In genomic region chr1:85276290-85277026, GRCh38 we compare ENCODE assay signal across 8 cellular contexts. TPM values are rescaled to one million over a fixed set of nuclear protein-coding genes. Genes with fewer than 3 reads are reported as not detected.
DNase-seq lines count a peak whose midpoint lies in the region; ATAC-seq lines count a peak whose summit lies in the region.

BCL10 (minus strand) TSS chr1:85276632; CDS start chr1:85276352, 280 bp downstream.

- H3K27me3 ChIP-seq in rectal smooth muscle tissue (ENCODE audit: control insufficient read depth, insufficient read depth, low read length) (no peaks in the 10 kb centered on the region), aorta (ENCODE audit: control insufficient read depth in 1 of 2, insufficient read depth in 2 of 2, low read length in 1 of 2) (no peaks in the 10 kb centered on the region)

- H3K4me1 ChIP-seq in rectal smooth muscle tissue (ENCODE audit: control insufficient read depth, insufficient read depth, low read length) (peaks cover 15% of the 10 kb centered on the region), aorta (ENCODE audit: control insufficient read depth in 1 of 2, insufficient read depth in 2 of 2, low read length in 2 of 2) (peaks cover 0 to 3% of the 10 kb centered on the region in 2 donors)

- peak within 1 kb of the TSS; percentile 91 for H3K4me3 ChIP-seq in rectal smooth muscle tissue (ENCODE audit: low read length)
- peak within 1 kb of the TSS; percentile 82 to 99 for H3K4me3 ChIP-seq in aorta (ENCODE audit: low read length in 2 of 2)

- intact Hi-C loops in aorta (cut with DNase I) = no loop called here

- 0 to 1% methylated on average over 66 to 72 of the region's 72 CpGs for WGBS in aorta, 2 donors

- DNase-seq in NCI-H2081 (lab: John Stamatoyannopoulos, UW) (peak; percentile 94 to 95), T1000 (lab: John Stamatoyannopoulos, UW) (peak; percentile 97), astrocyte of the hippocampus (ENCODE audit: low read depth, low spot score) (peak; percentile 100), hepatic stellate cell (ENCODE audit: low spot score) (peak; percentile 90), aorta (peak; percentile 99)

- ATAC-seq in GM18508 (IDR thresholded peaks at IDR 0.05; ENCODE audit: insufficient read depth, unreplicated experiment) (peak; percentile 82), HG03025 (IDR thresholded peaks at IDR 0.05; ENCODE audit: low FRiP score, unreplicated experiment) (peak; percentile 96), aorta (ENCODE audit: low FRiP score) (peak; percentile 99)

- no peaks in the 10 kb centered on the region for H3K9me3 ChIP-seq in aorta (ENCODE audit: control insufficient read depth, low read length)

- peak within 1 kb of the TSS; percentile 98 for H3K9ac ChIP-seq in rectal smooth muscle tissue (ENCODE audit: low read length)

- peak within 1 kb of the TSS; percentile 95 for H3K27ac ChIP-seq in rectal smooth muscle tissue (ENCODE audit: low read depth, low read length)
- peak within 1 kb of the TSS; percentile 69 to 72 for H3K27ac ChIP-seq in aorta (ENCODE audit: low read depth in 1 of 2, low read length in 2 of 2)

- H3K36me3 ChIP-seq in rectal smooth muscle tissue (ENCODE audit: control insufficient read depth, insufficient read depth, low read length) (peaks cover 3% of the 10 kb centered on the region), aorta (ENCODE audit: control insufficient read depth in 1 of 2, insufficient read depth in 2 of 2, low read length in 1 of 2) (no peaks in the 10 kb centered on the region)

RNA-seq across cellular contexts. Expression of gene BCL10, which starts in this region (rescaled TPM):
- 10 to 100 TPM; 19.9 to 29.6 TPM for total RNA-seq in aorta
- polyA plus RNA-seq in aorta = 1 to 10 TPM; 7.0 to 9.1 TPM

Comparison
In these comparisons a context has a peak if more than half of its experiments do, and no peak if none do; other contexts are left out.
1. Peak in every context shown above with its lines: DNase-seq, ATAC-seq, H3K4me3 ChIP-seq and H3K27ac ChIP-seq.